Comparison of ENCODE assay signal across 6 cellular contexts in the genomic region with DNA sequence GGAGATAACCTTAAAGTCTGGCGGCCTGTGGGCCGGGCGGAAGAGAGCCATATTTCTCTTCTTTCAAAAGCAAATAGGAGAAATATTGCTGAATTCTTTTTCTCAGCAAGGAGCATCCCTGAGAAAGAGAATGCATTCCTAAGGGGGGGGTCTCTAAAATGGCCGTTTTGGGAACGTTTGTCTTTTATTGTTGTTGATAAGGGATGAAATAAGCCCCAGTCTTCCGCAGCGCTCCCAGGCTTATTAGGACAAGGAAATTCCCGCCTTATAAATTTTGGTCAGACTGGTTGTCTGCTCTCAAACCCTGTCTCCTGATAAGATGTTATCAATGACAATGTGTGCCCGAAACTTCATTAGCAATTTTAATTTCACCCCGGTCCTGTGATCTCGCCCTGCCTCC.
DNase-seq lines count a peak whose midpoint lies in the region; TF ChIP-seq lines count a peak whose summit lies in the region.
"Not testable (repeated sequence)": the region's sequence is repeated elsewhere in the genome, so short reads cannot be mapped to it uniquely, and the experiment has no call there.

No MANE protein-coding gene starts in this region.

- not testable (repeated sequence) for H3K27ac ChIP-seq in BLaER1; HEK293 (ENCODE audit: extremely low read depth, low read depth, low read length)
- H3K27ac ChIP-seq in SU-DHL-6 (ENCODE audit: low read depth, low read length) = peak overlapping the region; percentile 96

- H3K4me1 ChIP-seq in BLaER1; HEK293 (ENCODE audit: control insufficient read depth, insufficient read depth, low read length): not testable (repeated sequence)

- intact Hi-C loops in activated CD4-positive, alpha-beta T cell treated with anti-CD3 and anti-CD28 coated beads, Interleukin-2, amount 10 ng/mL, durations not matched to agents 24 days and 14 days (cut with micrococcal nuclease) = not testable (repeated sequence)

- H2AFZ ChIP-seq in SU-DHL-6 (ENCODE audit: low read depth, low read length, severe bottlenecking) = not testable (repeated sequence)

- H3K36me3 ChIP-seq in BLaER1; HEK293 (ENCODE audit: control insufficient read depth in 2 of 2, insufficient read depth in 1 of 2, low read length in 2 of 2); SU-DHL-6 (ENCODE audit: low read length): not testable (repeated sequence)

- CTCF ChIA-PET in HEK293 (lab: Yijun Ruan, JAX) = not testable (repeated sequence)

- H3K9me2 ChIP-seq in SU-DHL-6 (replicated peaks; ENCODE audit: insufficient read depth, low read length) = not testable (repeated sequence)

- H3K36me3 Mint-ChIP-seq in activated CD4-positive, alpha-beta T cell treated with anti-CD3 and anti-CD28 coated beads, Interleukin-2, amount 10 ng/mL, durations not matched to agents 24 days and 14 days (ENCODE audit: low read depth) = not testable (repeated sequence)

- H3K9me3 Mint-ChIP-seq in activated CD4-positive, alpha-beta T cell treated with anti-CD3 and anti-CD28 coated beads, Interleukin-2, amount 10 ng/mL, durations not matched to agents 24 days and 14 days = not testable (repeated sequence)

- H3K27ac Mint-ChIP-seq in activated CD4-positive, alpha-beta T cell treated with anti-CD3 and anti-CD28 coated beads, Interleukin-2, amount 10 ng/mL, durations not matched to agents 24 days and 14 days = not testable (repeated sequence)

- H3K27me3 ChIP-seq in BLaER1; SU-DHL-6 (ENCODE audit: low read length): not testable (repeated sequence)

- H3K4me3 ChIP-seq in BLaER1 = peak overlapping the region; percentile 7; the same call in 1 of the 2 replicates
- not testable (repeated sequence) for H3K4me3 ChIP-seq in HEK293 (ENCODE audit: low read depth, low read length); SU-DHL-6 (ENCODE audit: insufficient read depth, low read length, poor library complexity, severe bottlenecking)

- H3K4me3 Mint-ChIP-seq in activated CD4-positive, alpha-beta T cell treated with anti-CD3 and anti-CD28 coated beads, Interleukin-2, amount 10 ng/mL, durations not matched to agents 24 days and 14 days = not testable (repeated sequence)

- H3K4me1 Mint-ChIP-seq in activated CD4-positive, alpha-beta T cell treated with anti-CD3 and anti-CD28 coated beads, Interleukin-2, amount 10 ng/mL, durations not matched to agents 24 days and 14 days = peaks cover 13% of the 10 kb centered on the region

- DNase-seq in activated CD4-positive, alpha-beta T cell treated with anti-CD3 and anti-CD28 coated beads, Interleukin-2, amount 10 ng/mL, durations not matched to agents 24 days and 14 days = peak; percentile 48
- DNase-seq in ecto neural progenitor cell (ENCODE audit: low spot score) (peak; percentile 10), islet precursor cell (peak; percentile 22)

- not testable (repeated sequence) for TF ChIP-seq CTCF in HEK293 (tag by site-specific recombination; IDR thresholded peaks at IDR 0.05); SU-DHL-6 (IDR thresholded peaks at IDR 0.05; ENCODE audit: insufficient read depth, low read length, poor library complexity, severe bottlenecking)

- not testable (repeated sequence) for H3K79me2 ChIP-seq in SU-DHL-6 (ENCODE audit: insufficient read depth, low read length)

- H4K20me1 ChIP-seq in BLaER1; SU-DHL-6 (ENCODE audit: low read depth, low read length): not testable (repeated sequence)

- H3K9me3 ChIP-seq in BLaER1 = peaks cover 32% of the 10 kb centered on the region
- H3K9me3 ChIP-seq in HEK293 (ENCODE audit: control insufficient read depth, insufficient read depth, low read depth, low read length); SU-DHL-6 (ENCODE audit: insufficient read depth, low read length): not testable (repeated sequence)

- peaks cover 18% of the 10 kb centered on the region for H3K27me3 Mint-ChIP-seq in activated CD4-positive, alpha-beta T cell treated with anti-CD3 and anti-CD28 coated beads, Interleukin-2, amount 10 ng/mL, durations not matched to agents 24 days and 14 days

- H3K4me2 ChIP-seq in BLaER1; SU-DHL-6 (ENCODE audit: low read depth, low read length, poor library complexity, severe bottlenecking): not testable (repeated sequence)

- peaks cover 39% of the 10 kb centered on the region for H3F3A ChIP-seq in SU-DHL-6 (ENCODE audit: insufficient read depth)

- POLR2A ChIA-PET in HEK293 (lab: Yijun Ruan, JAX) = not testable (repeated sequence)

- not testable (repeated sequence) for H3K9ac ChIP-seq in BLaER1
- 0 out of 2 replicates have a peak overlapping the region, but pooled peaks have one; percentile 48 for H3K9ac ChIP-seq in SU-DHL-6 (ENCODE audit: low read length)

TF ChIP-seq in HEK293, 187 proteins besides CTCF, POLR2A, EP300 and RAD21:
- TF ChIP-seq ZNF626 (tag by site-specific recombination; IDR thresholded peaks at IDR 0.05) (0 out of 2 replicates have a peak, but pooled peaks have one; percentile 63), SETDB1 (IDR thresholded peaks at IDR 0.05; ENCODE audit: insufficient read length, low read length) (peak; percentile 82)
